8 cellular contexts compared by ENCODE assay signal in genomic region chr5:32710859-32711692, GRCh38. TPM values are rescaled to one million over a fixed set of nuclear protein-coding genes. Genes with fewer than 3 reads are reported as not detected.
DNase-seq lines count a peak whose midpoint lies in the region; ATAC-seq and TF ChIP-seq lines count a peak whose summit lies in the region.

TSS of gene NPR3 (plus strand) at chr5:32711321. CDS start at chr5:32711777, 456 bp downstream.

- WGBS in heart right ventricle, 2 donors: 1% methylated on average over 42 to 44 of the region's 44 CpGs

- TF ChIP-seq CTCF in heart right ventricle (IDR thresholded peaks at IDR 0.05) (no peak), progenitor cell of endocrine pancreas (IDR thresholded peaks at IDR 0.05; ENCODE audit: unreplicated experiment) (no peak)

- H3K36me3 ChIP-seq in heart right ventricle: no peaks in the 10 kb centered on the region

- H3K36me3 Mint-ChIP-seq in activated T-cell treated with anti-CD3 and anti-CD28 coated beads, Interleukin-2, amount 50 U/mL, for 4 hours (ENCODE audit: insufficient read depth): no peaks in the 10 kb centered on the region
- no peaks in the 10 kb centered on the region for H3K36me3 Mint-ChIP-seq in activated T-cell treated with anti-CD3 and anti-CD28 coated beads, Interleukin-2, amount 50 U/mL, for 72 hours (ENCODE audit: insufficient read depth in 2 of 2)
- no peaks in the 10 kb centered on the region for H3K36me3 Mint-ChIP-seq in progenitor cell of endocrine pancreas (ENCODE audit: insufficient read depth)

- DNase-seq in activated T-cell treated with anti-CD3 and anti-CD28 coated beads, Interleukin-2, amount 50 U/mL, for 4 hours: no peak
- no peak for DNase-seq in activated T-cell treated with anti-CD3 and anti-CD28 coated beads, Interleukin-2, amount 50 U/mL, for 1 hour
- DNase-seq in activated T-cell treated with anti-CD3 and anti-CD28 coated beads, Interleukin-2, amount 50 U/mL, for 72 hours: peak in 1 of 2 donors; percentile 9
- DNase-seq in heart right ventricle: peak in 1 of 2 donors; percentile 37
- no peak for DNase-seq in progenitor cell of endocrine pancreas (ENCODE audit: low spot score, unreplicated experiment)
- no peak for DNase-seq in RKO (ENCODE audit: low spot score)

- intact Hi-C loops in heart right ventricle (cut with DNase I): loop anchor here in 7 of 10 donors (5.0 to 10.0 kb wide), 8 partner anchors 141 to 711 kb away; no protein-coding TSS in a partner anchor

- H3K27ac ChIP-seq in heart right ventricle: peak within 1 kb of the TSS; percentile 54 to 96 (median 83)

- peaks cover 7 to 49% (median 27%) of the 10 kb centered on the region in 9 donors for H3K4me1 ChIP-seq in heart right ventricle

- no peak within 1 kb of the TSS for H3K27ac Mint-ChIP-seq in activated T-cell treated with anti-CD3 and anti-CD28 coated beads, Interleukin-2, amount 50 U/mL, for 72 hours
- H3K27ac Mint-ChIP-seq in progenitor cell of endocrine pancreas: no peak within 1 kb of the TSS

- H3K9me3 ChIP-seq in heart right ventricle: no peaks in the 10 kb centered on the region

- peak within 1 kb of the TSS; percentile 36 to 92 (median 68) for H3K4me3 ChIP-seq in heart right ventricle

- ATAC-seq in activated T-cell treated with anti-CD3 and anti-CD28 coated beads, Interleukin-2, amount 50 U/mL, for 4 hours: no peak
- peak in 1 of 2 donors; percentile 13 for ATAC-seq in activated T-cell treated with anti-CD3 and anti-CD28 coated beads, Interleukin-2, amount 50 U/mL, for 72 hours (replicated peaks in 1 of 2)
- ATAC-seq in heart right ventricle (peak in 7 of 8 donors; percentile 31 to 64 (median 38)), HG02870 (IDR thresholded peaks at IDR 0.05; ENCODE audit: unreplicated experiment) (no peak), GM21825 (IDR thresholded peaks at IDR 0.05; ENCODE audit: unreplicated experiment) (no peak)

- H3K4me3 Mint-ChIP-seq in activated T-cell treated with anti-CD3 and anti-CD28 coated beads, Interleukin-2, amount 50 U/mL, for 4 hours: peak within 1 kb of the TSS; percentile 72
- peak within 1 kb of the TSS; percentile 76 to 84 for H3K4me3 Mint-ChIP-seq in activated T-cell treated with anti-CD3 and anti-CD28 coated beads, Interleukin-2, amount 50 U/mL, for 72 hours
- peak within 1 kb of the TSS; percentile 67 for H3K4me3 Mint-ChIP-seq in progenitor cell of endocrine pancreas (ENCODE audit: low read depth)

- H3K27me3 Mint-ChIP-seq in activated T-cell treated with anti-CD3 and anti-CD28 coated beads, Interleukin-2, amount 50 U/mL, for 4 hours (ENCODE audit: low read depth): peaks cover 63% of the 10 kb centered on the region
- H3K27me3 Mint-ChIP-seq in activated T-cell treated with anti-CD3 and anti-CD28 coated beads, Interleukin-2, amount 50 U/mL, for 72 hours (ENCODE audit: low read depth): peaks cover 78% of the 10 kb centered on the region
- peaks cover 84% of the 10 kb centered on the region for H3K27me3 Mint-ChIP-seq in progenitor cell of endocrine pancreas

- H3K4me1 Mint-ChIP-seq in activated T-cell treated with anti-CD3 and anti-CD28 coated beads, Interleukin-2, amount 50 U/mL, for 4 hours (ENCODE audit: low read depth): peaks cover 25% of the 10 kb centered on the region
- H3K4me1 Mint-ChIP-seq in activated T-cell treated with anti-CD3 and anti-CD28 coated beads, Interleukin-2, amount 50 U/mL, for 72 hours (ENCODE audit: low read depth): peaks cover 43% of the 10 kb centered on the region
- peaks cover 22% of the 10 kb centered on the region for H3K4me1 Mint-ChIP-seq in progenitor cell of endocrine pancreas (ENCODE audit: low read depth)

- peaks cover 0 to 82% (median 27%) of the 10 kb centered on the region in 7 donors for H3K27me3 ChIP-seq in heart right ventricle

- H3K9me3 Mint-ChIP-seq in activated T-cell treated with anti-CD3 and anti-CD28 coated beads, Interleukin-2, amount 50 U/mL, for 4 hours: no peaks in the 10 kb centered on the region
- no peaks in the 10 kb centered on the region for H3K9me3 Mint-ChIP-seq in activated T-cell treated with anti-CD3 and anti-CD28 coated beads, Interleukin-2, amount 50 U/mL, for 72 hours
- no peaks in the 10 kb centered on the region for H3K9me3 Mint-ChIP-seq in progenitor cell of endocrine pancreas (ENCODE audit: low read depth)

RNA-seq across cellular contexts. Expression of gene NPR3, which starts in this region (rescaled TPM):
- under 1 TPM in 2 of 3 donors, not detected in 1; 0.05 to 0.08 TPM for total RNA-seq in activated T-cell treated with anti-CD3 and anti-CD28 coated beads, Interleukin-2, amount 50 U/mL, for 4 hours
- total RNA-seq in activated T-cell treated with anti-CD3 and anti-CD28 coated beads, Interleukin-2, amount 50 U/mL, for 72 hours: under 1 TPM; 0.24 to 0.25 TPM
- total RNA-seq in heart right ventricle: 100 to 1,000 TPM in 3 of 10 donors, 10 to 100 TPM in 7; 10.5 to 135 (median 53.5) TPM
- polyA plus RNA-seq in heart right ventricle: 1 to 10 TPM; 6.0 to 6.2 TPM
- total RNA-seq in progenitor cell of endocrine pancreas: 0.89 and 1.0 TPM in 2 replicates

Comparison
In these comparisons a context has a peak if more than half of its experiments do, and no peak if none do; other contexts are left out.
1. ATAC-seq: peak in heart right ventricle (7 of 8); none in activated T-cell treated with anti-CD3 and anti-CD28 coated beads, Interleukin-2, amount 50 U/mL, for 4 hours (0 of 2), HG02870 (single experiment) and GM21825 (single experiment).
2. Peak in every context shown above with its lines, with median percentiles within 50 percentile points of each other: H3K4me3 Mint-ChIP-seq.